15 cellular contexts compared by ENCODE assay signal in the genomic region with DNA sequence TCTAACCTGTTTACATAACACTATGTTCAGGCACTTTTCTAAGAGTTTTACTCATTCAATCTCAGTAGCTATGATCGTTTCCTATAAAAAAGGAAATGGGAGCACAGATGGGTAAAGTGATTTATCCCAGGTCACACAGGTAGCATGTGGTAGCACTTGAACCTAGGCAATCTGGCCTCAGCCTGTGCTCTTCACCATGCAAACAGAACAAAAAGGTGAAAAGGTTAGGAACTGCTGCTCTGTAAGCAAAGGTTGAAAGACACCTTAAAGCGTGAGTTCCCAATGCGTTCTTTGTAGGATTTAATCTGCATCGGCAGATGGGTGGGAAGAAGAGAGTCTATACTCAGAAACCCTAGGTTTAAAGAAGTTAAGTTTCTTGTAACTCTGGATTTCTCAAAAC.
DNase-seq lines count a peak whose midpoint lies in the region; ATAC-seq and TF ChIP-seq lines count a peak whose summit lies in the region.
"Had no signal": no experiment of that assay in that cellular context is flagged by ENCODE, and none has a peak within 500 bp of the region (broad histone marks: within the 10 kb centered on the region; RNA-seq: fewer than 3 reads in every experiment).

No MANE protein-coding gene starts in this region.

- H3K27me3 Mint-ChIP-seq in activated naive CD8-positive, alpha-beta T cell = no peaks in the 10 kb centered on the region
- no peaks in the 10 kb centered on the region for H3K27me3 Mint-ChIP-seq in activated naive CD8-positive, alpha-beta T cell treated with anti-CD3 and anti-CD28 coated beads, Interleukin-2, amount 50 U/mL, for 24 hours
- H3K27me3 Mint-ChIP-seq in nephron progenitor cell (ENCODE audit: low read depth, poor library complexity) = peaks cover 3% of the 10 kb centered on the region
- H3K27me3 Mint-ChIP-seq: B cell; CD4-positive, alpha-beta T cell; IgD-negative memory B cell had no signal

- no peak for DNase-seq in activated naive CD8-positive, alpha-beta T cell treated with anti-CD3 and anti-CD28 coated beads, Interleukin-2, amount 50 U/mL, for 24 hours
- DNase-seq in SK-N-MC (ENCODE audit: low read depth, low spot score) = no peak
- DNase-seq in nephron progenitor cell = no peak
- no peak for DNase-seq in NCI-H510A treated with DMSO at 0.1 percent for 48 hours (lab: John Stamatoyannopoulos, UW)
- DNase-seq in NCI-H146 treated with DMSO at 0.1 percent for 48 hours (lab: John Stamatoyannopoulos, UW; ENCODE audit: unreplicated experiment) = no peak
- DNase-seq: C1 segment of cervical spinal cord; Calu3; CD4-positive, alpha-beta T cell; DMS79; GOT3 had no signal

- no peak overlapping the region for H3K9ac ChIP-seq in SK-N-MC (ENCODE audit: insufficient read length)

- H3K4me3 ChIP-seq in SK-N-MC = no peak overlapping the region
- H3K4me3 ChIP-seq: GM12878, HAP-1 had no signal

- H3K9me3 ChIP-seq in SK-N-MC (ENCODE audit: low read depth, low read length) = no peaks in the 10 kb centered on the region

- TF ChIP-seq CTCF in nephron progenitor cell (IDR thresholded peaks at IDR 0.05) = no peak

- peaks cover 12% of the 10 kb centered on the region for H3K36me3 Mint-ChIP-seq in activated naive CD8-positive, alpha-beta T cell
- peaks cover 55% of the 10 kb centered on the region for H3K36me3 Mint-ChIP-seq in activated naive CD8-positive, alpha-beta T cell treated with anti-CD3 and anti-CD28 coated beads, Interleukin-2, amount 50 U/mL, for 24 hours (ENCODE audit: low read depth)
- H3K36me3 Mint-ChIP-seq in nephron progenitor cell (ENCODE audit: low read depth) = peaks cover 77% of the 10 kb centered on the region

- H3K36me3 ChIP-seq in SK-N-MC (ENCODE audit: insufficient read depth, low read length) = peaks cover 80% of the 10 kb centered on the region

- H3K9me3 Mint-ChIP-seq in activated naive CD8-positive, alpha-beta T cell (ENCODE audit: low read depth) = no peaks in the 10 kb centered on the region
- no peaks in the 10 kb centered on the region for H3K9me3 Mint-ChIP-seq in activated naive CD8-positive, alpha-beta T cell treated with anti-CD3 and anti-CD28 coated beads, Interleukin-2, amount 50 U/mL, for 24 hours
- peaks cover 22% of the 10 kb centered on the region for H3K9me3 Mint-ChIP-seq in nephron progenitor cell
- H3K9me3 Mint-ChIP-seq: CD4-positive, alpha-beta T cell; IgD-negative memory B cell had no signal

- no peak for ATAC-seq in activated naive CD8-positive, alpha-beta T cell treated with anti-CD3 and anti-CD28 coated beads, Interleukin-2, amount 50 U/mL, for 24 hours
- ATAC-seq: GM12878 had no signal

- peak overlapping the region; percentile 54; the same call in 1 of the 2 replicates for H3K27ac ChIP-seq in SK-N-MC

- peak overlapping the region; percentile 11 for H3K27ac Mint-ChIP-seq in activated naive CD8-positive, alpha-beta T cell
- no peak overlapping the region for H3K27ac Mint-ChIP-seq in activated naive CD8-positive, alpha-beta T cell treated with anti-CD3 and anti-CD28 coated beads, Interleukin-2, amount 50 U/mL, for 24 hours
- H3K27ac Mint-ChIP-seq in nephron progenitor cell = peak overlapping the region; percentile 22
- H3K27ac Mint-ChIP-seq: B cell; CD4-positive, alpha-beta T cell; IgD-negative memory B cell had no signal

- no peaks in the 10 kb centered on the region for H3K4me1 Mint-ChIP-seq in activated naive CD8-positive, alpha-beta T cell (ENCODE audit: low read depth)
- no peaks in the 10 kb centered on the region for H3K4me1 Mint-ChIP-seq in activated naive CD8-positive, alpha-beta T cell treated with anti-CD3 and anti-CD28 coated beads, Interleukin-2, amount 50 U/mL, for 24 hours
- peaks cover 7% of the 10 kb centered on the region for H3K4me1 Mint-ChIP-seq in nephron progenitor cell

- no peak overlapping the region for H3K4me3 Mint-ChIP-seq in activated naive CD8-positive, alpha-beta T cell
- no peak overlapping the region for H3K4me3 Mint-ChIP-seq in activated naive CD8-positive, alpha-beta T cell treated with anti-CD3 and anti-CD28 coated beads, Interleukin-2, amount 50 U/mL, for 24 hours
- H3K4me3 Mint-ChIP-seq in nephron progenitor cell = no peak overlapping the region
- H3K4me3 Mint-ChIP-seq: B cell; CD4-positive, alpha-beta T cell; IgD-negative memory B cell had no signal
